ENCODE assay signal across 8 cellular contexts in the genomic region with DNA sequence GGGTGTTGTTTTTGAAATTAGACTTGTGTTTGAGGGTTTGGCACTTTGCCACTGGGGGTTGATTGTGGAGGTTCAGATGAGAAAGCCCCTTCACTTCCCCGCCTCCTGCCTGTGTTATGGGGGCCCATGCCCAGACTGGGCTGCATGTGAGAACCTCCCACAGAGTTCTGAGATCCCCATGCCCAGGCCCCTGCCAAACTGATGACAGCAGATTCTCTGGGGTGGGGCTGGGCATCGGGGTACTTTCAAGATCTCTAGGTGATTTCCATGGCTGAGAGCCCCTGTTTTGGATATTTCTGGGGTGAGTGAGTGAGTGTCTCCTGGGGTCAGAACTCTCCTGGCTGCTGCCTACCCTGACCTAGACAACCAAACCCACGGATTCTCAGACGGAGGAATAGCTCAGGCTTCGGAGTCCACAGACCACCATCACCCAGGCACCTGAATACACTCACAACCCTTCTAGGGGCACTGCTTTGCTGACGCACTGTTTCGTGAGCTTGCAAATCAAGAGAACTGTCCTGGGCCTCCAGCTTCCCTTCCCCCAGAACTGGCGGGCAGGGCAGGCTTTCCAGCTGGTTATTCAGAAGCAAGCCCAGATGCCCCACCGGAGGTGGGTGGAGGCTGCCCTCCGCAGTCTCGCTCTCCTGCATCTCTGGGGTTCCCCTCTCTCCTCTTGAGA.
DNase-seq lines count a peak whose midpoint lies in the region; ATAC-seq and TF ChIP-seq lines count a peak whose summit lies in the region.

No MANE protein-coding gene starts in this region.

- H3K4me3 ChIP-seq in BLaER1 (no peak overlapping the region), OCI-LY3 (ENCODE audit: low read length) (peak overlapping the region; percentile 72)

- H3K27me3 ChIP-seq in BLaER1 (no peaks in the 10 kb centered on the region), OCI-LY3 (ENCODE audit: low read depth, low read length) (no peaks in the 10 kb centered on the region)

- H3K4me1 ChIP-seq in BLaER1 (peaks cover 13% of the 10 kb centered on the region), OCI-LY3 (ENCODE audit: low read length) (peaks cover 59% of the 10 kb centered on the region)

- no peaks in the 10 kb centered on the region for H3K79me2 ChIP-seq in OCI-LY3 (ENCODE audit: low read length)

- ATAC-seq in GM21360 (IDR thresholded peaks at IDR 0.05; ENCODE audit: unreplicated experiment), result peak; percentile 43

- H2AFZ ChIP-seq in OCI-LY3 (ENCODE audit: low read depth, low read length), result peak overlapping the region; percentile 70

- H4K20me1 ChIP-seq in BLaER1, result no peaks in the 10 kb centered on the region
- H4K20me1 ChIP-seq in OCI-LY3 (ENCODE audit: insufficient read depth, low read length), result no peaks in the 10 kb centered on the region

- H3K4me2 ChIP-seq in BLaER1 (peak overlapping the region; percentile 51), OCI-LY3 (ENCODE audit: low read length) (peak overlapping the region; percentile 90)

- H3K9me3 ChIP-seq in BLaER1 (no peaks in the 10 kb centered on the region), OCI-LY3 (ENCODE audit: insufficient read depth, low read length) (no peaks in the 10 kb centered on the region)

- H3K27ac ChIP-seq in BLaER1, result 0 out of 2 replicates have a peak overlapping the region, but pooled peaks have one; percentile 18
- H3K27ac ChIP-seq in OCI-LY3 (ENCODE audit: low read length), result peak overlapping the region; percentile 85

- TF ChIP-seq POLR2A in erythroblast (IDR thresholded peaks at IDR 0.05; ENCODE audit: low read length), result no peak

- TF ChIP-seq CTCF in OCI-LY3 (IDR thresholded peaks at IDR 0.05; ENCODE audit: low read depth, low read length), result no peak

- peak; percentile 17 to 40 for DNase-seq in erythroblast (lab: John Stamatoyannopoulos, UW)
- no peak for DNase-seq in HPDE6-E6E7 (ENCODE audit: extremely low spot score)
- DNase-seq in nucleus accumbens (lab: John Stamatoyannopoulos, UW), result no peak
- DNase-seq in iPS-NIHi7 (ENCODE audit: extremely low spot score), result no peak
- DNase-seq in SW480 (ENCODE audit: low spot score), result no peak

- H3K9ac ChIP-seq in BLaER1, result 0 out of 2 replicates have a peak overlapping the region, but pooled peaks have one; percentile 35
- peak overlapping the region; percentile 65 for H3K9ac ChIP-seq in OCI-LY3 (ENCODE audit: low read length)

- H3K36me3 ChIP-seq in BLaER1 (no peaks in the 10 kb centered on the region), OCI-LY3 (replicated peaks; ENCODE audit: low read depth, low read length) (no peaks in the 10 kb centered on the region)

Comparison
In these comparisons a context has a peak if more than half of its experiments do, and no peak if none do; other contexts are left out.
1. DNase-seq: peak in erythroblast (2 of 2); none in HPDE6-E6E7 (single experiment), nucleus accumbens (0 of 56), iPS-NIHi7 (single experiment) and SW480 (single experiment).